15 cellular contexts compared by ENCODE assay signal in genomic region chr14:105198588-105198987, GRCh38. TPM values are rescaled to one million over a fixed set of nuclear protein-coding genes. Genes with fewer than 3 reads are reported as not detected.
DNase-seq lines count a peak whose midpoint lies in the region; TF ChIP-seq lines count a peak whose summit lies in the region.
"Had no signal": no experiment of that assay in that cellular context is flagged by ENCODE, and none has a peak within 500 bp of the region (broad histone marks: within the 10 kb centered on the region; RNA-seq: fewer than 3 reads in every experiment).

No MANE protein-coding gene starts in this region.

- no peak overlapping the region for H3K9ac ChIP-seq in colonic mucosa (ENCODE audit: low read depth in 2 of 2, low read length in 2 of 2)

- no peaks in the 10 kb centered on the region for H3K4me1 ChIP-seq in colonic mucosa

- DNase-seq in AG04450 (ENCODE audit: low read depth, low spot score): no peak
- no peak for DNase-seq in colonic mucosa
- no peak for DNase-seq in mesothelial cell of epicardium (ENCODE audit: low spot score in 2 of 2, unreplicated experiment in 2 of 2)
- DNase-seq in activated naive CD4-positive, alpha-beta T cell treated with anti-CD3 and anti-CD28 coated beads for 36 hours: no peak
- no peak for DNase-seq in HK-2 (ENCODE audit: unreplicated experiment)
- no peak for DNase-seq in MV-4-11 (lab: John Stamatoyannopoulos, UW)
- no peak for DNase-seq in inferior parietal cortex (ENCODE audit: extremely low spot score)
- DNase-seq: activated CD4-positive, alpha-beta T cell treated with anti-CD3 and anti-CD28 coated beads for 4 hours; activated naive CD8-positive, alpha-beta T cell treated with anti-CD3 and anti-CD28 coated beads for 36 hours; effector memory CD8-positive, alpha-beta T cell; immature natural killer cell; SIG-M5; stimulated activated CD4-positive, alpha-beta T cell treated with anti-CD3 and anti-CD28 coated beads, Interleukin-12 subunit alpha, Interleukin-12 subunit beta, amount 100 ng/mL, for 4 hours; T-helper 9 cell had no signal

- H3K27me3 Mint-ChIP-seq in mesothelial cell of epicardium (ENCODE audit: low read depth): peaks cover 29% of the 10 kb centered on the region
- H3K27me3 Mint-ChIP-seq in activated naive CD4-positive, alpha-beta T cell treated with anti-CD3 and anti-CD28 coated beads for 36 hours (ENCODE audit: low read depth): peaks cover 31% of the 10 kb centered on the region

- no peak overlapping the region for H3K27ac Mint-ChIP-seq in mesothelial cell of epicardium
- H3K27ac Mint-ChIP-seq in activated naive CD4-positive, alpha-beta T cell treated with anti-CD3 and anti-CD28 coated beads for 36 hours: no peak overlapping the region
- H3K27ac Mint-ChIP-seq: activated naive CD8-positive, alpha-beta T cell treated with anti-CD3 and anti-CD28 coated beads for 36 hours; effector memory CD8-positive, alpha-beta T cell; immature natural killer cell had no signal

- no peaks in the 10 kb centered on the region for H3K9me3 Mint-ChIP-seq in mesothelial cell of epicardium
- no peaks in the 10 kb centered on the region for H3K9me3 Mint-ChIP-seq in activated naive CD4-positive, alpha-beta T cell treated with anti-CD3 and anti-CD28 coated beads for 36 hours
- H3K9me3 Mint-ChIP-seq: activated naive CD8-positive, alpha-beta T cell treated with anti-CD3 and anti-CD28 coated beads for 36 hours; effector memory CD8-positive, alpha-beta T cell; immature natural killer cell had no signal

- H3K27me3 ChIP-seq in AG04450 (ENCODE audit: control insufficient read depth, insufficient read depth, low read length) (peaks cover 16% of the 10 kb centered on the region), colonic mucosa (peaks cover 44% of the 10 kb centered on the region)

- H3K27ac ChIP-seq in AG04450 (ENCODE audit: low read depth, low read length) (no peak overlapping the region), colonic mucosa (peak overlapping the region; percentile 2)

- H3K9me3 ChIP-seq in AG04450 (ENCODE audit: control insufficient read depth, insufficient read depth, low read length): no peaks in the 10 kb centered on the region; the same call in 1 of the 2 replicates
- H3K9me3 ChIP-seq in colonic mucosa: no peaks in the 10 kb centered on the region

- no peak overlapping the region for H3K4me3 Mint-ChIP-seq in mesothelial cell of epicardium
- H3K4me3 Mint-ChIP-seq in activated naive CD4-positive, alpha-beta T cell treated with anti-CD3 and anti-CD28 coated beads for 36 hours: no peak overlapping the region
- H3K4me3 Mint-ChIP-seq: activated naive CD8-positive, alpha-beta T cell treated with anti-CD3 and anti-CD28 coated beads for 36 hours; effector memory CD8-positive, alpha-beta T cell had no signal

- POLR2A ChIA-PET in AG04450 (lab: Yijun Ruan, JAX): no interaction called here

- no peaks in the 10 kb centered on the region for H3K36me3 ChIP-seq in colonic mucosa

- H3K36me3 Mint-ChIP-seq in mesothelial cell of epicardium: no peaks in the 10 kb centered on the region
- no peaks in the 10 kb centered on the region for H3K36me3 Mint-ChIP-seq in activated naive CD4-positive, alpha-beta T cell treated with anti-CD3 and anti-CD28 coated beads for 36 hours (ENCODE audit: low read depth)
- H3K36me3 Mint-ChIP-seq: activated naive CD8-positive, alpha-beta T cell treated with anti-CD3 and anti-CD28 coated beads for 36 hours; immature natural killer cell had no signal

- CTCF ChIA-PET in AG04450 (lab: Charles Lee): interaction anchor here (1.5 kb wide), 1 partner anchor 17 kb away, joined by 6 read pairs; the partner anchor contains the start of gene NUDT14
- CTCF ChIA-PET in activated naive CD4-positive, alpha-beta T cell treated with anti-CD3 and anti-CD28 coated beads for 36 hours (lab: Charles Lee): no interaction called here

- intact Hi-C loops in colonic mucosa (cut with DNase I): no loop called here
- intact Hi-C loops in activated naive CD4-positive, alpha-beta T cell treated with anti-CD3 and anti-CD28 coated beads for 36 hours (cut with micrococcal nuclease): no loop called here

- H3K4me1 Mint-ChIP-seq in mesothelial cell of epicardium: peaks cover 13% of the 10 kb centered on the region
- H3K4me1 Mint-ChIP-seq in activated naive CD4-positive, alpha-beta T cell treated with anti-CD3 and anti-CD28 coated beads for 36 hours (ENCODE audit: low read depth): peaks cover 29% of the 10 kb centered on the region

- H3K4me3 ChIP-seq in AG04450 (ENCODE audit: low read depth, low read length) (no peak overlapping the region), colonic mucosa (no peak overlapping the region)

- TF ChIP-seq CTCF in AG04450 (IDR thresholded peaks at IDR 0.05; ENCODE audit: low read depth, low read length) (peak; percentile 25), GM12873 (IDR thresholded peaks at IDR 0.05; ENCODE audit: insufficient read depth, low read depth, low read length, missing control alignments) (peak; percentile 27), colonic mucosa (IDR thresholded peaks at IDR 0.05) (no peak), mesothelial cell of epicardium (IDR thresholded peaks at IDR 0.05; ENCODE audit: unreplicated experiment) (peak; percentile 34)

RNA-seq across cellular contexts. Expression of gene NUDT14, which starts 17.5 kb away (rescaled TPM):
- 7.2 and 11.0 TPM in 2 replicates for polyA plus RNA-seq in AG04450 (2011; rRNA removed)
- polyA minus RNA-seq in AG04450 (2011; rRNA and poly(A)+ RNA removed): 4.8 and 5.0 TPM in 2 replicates
- total RNA-seq in colonic mucosa (10 to 100 TPM; 40.8 to 46.0 TPM), mesothelial cell of epicardium (68.4 to 75.0 TPM (median 71.3 TPM) in 3 replicates)
- 10 to 100 TPM; 12.0 to 15.8 TPM for total RNA-seq in activated naive CD4-positive, alpha-beta T cell treated with anti-CD3 and anti-CD28 coated beads for 36 hours

RNA-seq across cellular contexts. Expression of gene JAG2, which starts 30.0 kb away (rescaled TPM):
- polyA plus RNA-seq in AG04450 (2011; rRNA removed): 0.17 and 0.22 TPM in 2 replicates
- 0.22 and 0.92 TPM in 2 replicates for polyA minus RNA-seq in AG04450 (2011; rRNA and poly(A)+ RNA removed)
- total RNA-seq in colonic mucosa (10 to 100 TPM in 1 of 2 donors, 1 to 10 TPM in 1; 8.2 to 11.0 TPM), mesothelial cell of epicardium (33.7 to 38.9 TPM (median 33.9 TPM) in 3 replicates)
- total RNA-seq in activated naive CD4-positive, alpha-beta T cell treated with anti-CD3 and anti-CD28 coated beads for 36 hours: 1 to 10 TPM; 2.9 to 3.6 TPM

RNA-seq across cellular contexts. Expression of gene BTBD6, which starts 49.7 kb away (rescaled TPM):
- 27.3 and 32.0 TPM in 2 replicates for polyA plus RNA-seq in AG04450 (2011; rRNA removed)
- polyA minus RNA-seq in AG04450 (2011; rRNA and poly(A)+ RNA removed): 26.8 and 30.4 TPM in 2 replicates
- total RNA-seq in colonic mucosa: 10 to 100 TPM; 56.9 to 66.0 TPM
- total RNA-seq in mesothelial cell of epicardium: 38.4 to 41.2 TPM (median 39.8 TPM) in 3 replicates
- 10 to 100 TPM; 24.6 to 25.6 TPM for total RNA-seq in activated naive CD4-positive, alpha-beta T cell treated with anti-CD3 and anti-CD28 coated beads for 36 hours
